ENCODE assay signal across 14 cellular contexts in the genomic region with DNA sequence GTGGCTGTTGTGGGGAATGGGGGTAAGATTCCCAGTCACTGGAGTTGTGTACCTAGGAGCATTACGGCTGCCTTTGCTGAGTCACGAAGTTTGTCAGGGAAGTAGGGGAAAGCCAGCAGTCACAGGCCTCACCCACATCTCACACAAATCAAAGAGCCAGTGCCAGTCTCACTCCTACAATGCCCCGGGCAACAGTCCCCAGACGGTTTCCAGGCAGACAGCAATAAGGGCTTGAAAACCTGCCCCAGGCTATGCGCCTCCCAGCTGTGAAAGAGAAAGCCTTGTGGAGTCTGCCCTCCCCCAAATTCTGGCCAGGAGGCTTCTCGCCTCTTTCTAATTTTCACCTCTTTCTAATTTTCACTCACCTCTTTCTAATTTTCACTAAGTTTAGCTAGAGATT.
"Had no signal": no experiment of that assay in that cellular context is flagged by ENCODE, and none has a peak within 500 bp of the region (broad histone marks: within the 10 kb centered on the region; RNA-seq: fewer than 3 reads in every experiment).

No MANE protein-coding gene starts in this region.

- H3K27ac ChIP-seq: right atrium auricular region, skin epidermis, tibial nerve had no signal

- H3K9me3 ChIP-seq: tibial nerve had no signal

- H3K4me3 ChIP-seq: right atrium auricular region, skin epidermis, tibial nerve had no signal

- DNase-seq: activated CD4-positive, alpha-beta T cell treated with anti-CD3 and anti-CD28 coated beads, Interleukin-2, amount 50 U/mL, for 4 hours; activated CD4-positive, CD25-positive, alpha-beta regulatory T cell treated with anti-CD3 and anti-CD28 coated beads, Interleukin-2, amount 50 U/mL, for 72 hours; activated CD8-positive, alpha-beta memory T cell treated with anti-CD3 and anti-CD28 coated beads, Interleukin-2, amount 10 ng/mL, durations not matched to agents 7 days and 5 days; activated effector memory CD4-positive, alpha-beta T cell treated with anti-CD3 and anti-CD28 coated beads, Interleukin-2, amount 50 U/mL, for 16 hours; activated T-cell treated with anti-CD3 and anti-CD28 coated beads, Interleukin-2, amount 50 U/mL, for 24 hours; endodermal cell; kidney; left ventricle myocardium superior; SW 1271 had no signal

- H3K4me1 ChIP-seq: right atrium auricular region, tibial nerve had no signal

- H3K27me3 ChIP-seq: right atrium auricular region, tibial nerve had no signal

- H3K27me3 Mint-ChIP-seq: activated CD8-positive, alpha-beta memory T cell treated with anti-CD3 and anti-CD28 coated beads, Interleukin-2, amount 10 ng/mL, durations not matched to agents 7 days and 5 days; activated naive CD8-positive, alpha-beta T cell; activated T-cell treated with anti-CD3 and anti-CD28 coated beads, Interleukin-2, amount 50 U/mL, for 24 hours; brain had no signal

- H3K4me1 Mint-ChIP-seq: activated CD8-positive, alpha-beta memory T cell treated with anti-CD3 and anti-CD28 coated beads, Interleukin-2, amount 10 ng/mL, durations not matched to agents 7 days and 5 days; brain had no signal

- H3K27ac Mint-ChIP-seq: activated CD8-positive, alpha-beta memory T cell treated with anti-CD3 and anti-CD28 coated beads, Interleukin-2, amount 10 ng/mL, durations not matched to agents 7 days and 5 days; activated naive CD8-positive, alpha-beta T cell; activated T-cell treated with anti-CD3 and anti-CD28 coated beads, Interleukin-2, amount 50 U/mL, for 24 hours; brain; endodermal cell had no signal

- H3K36me3 ChIP-seq: right atrium auricular region, tibial nerve had no signal

- H3K36me3 Mint-ChIP-seq: activated CD8-positive, alpha-beta memory T cell treated with anti-CD3 and anti-CD28 coated beads, Interleukin-2, amount 10 ng/mL, durations not matched to agents 7 days and 5 days had no signal

- H3K4me3 Mint-ChIP-seq: activated CD8-positive, alpha-beta memory T cell treated with anti-CD3 and anti-CD28 coated beads, Interleukin-2, amount 10 ng/mL, durations not matched to agents 7 days and 5 days; activated naive CD8-positive, alpha-beta T cell; activated T-cell treated with anti-CD3 and anti-CD28 coated beads, Interleukin-2, amount 50 U/mL, for 24 hours; brain; endodermal cell had no signal

- ATAC-seq: activated CD8-positive, alpha-beta memory T cell treated with anti-CD3 and anti-CD28 coated beads, Interleukin-2, amount 10 ng/mL, durations not matched to agents 7 days and 5 days; left ventricle myocardium superior had no signal
